ENCODE assay signal across 12 cellular contexts in genomic region chr1:50047916-50048694, GRCh38. TPM values are rescaled to one million over a fixed set of nuclear protein-coding genes. Genes with fewer than 3 reads are reported as not detected.
DNase-seq lines count a peak whose midpoint lies in the region; ATAC-seq and TF ChIP-seq lines count a peak whose summit lies in the region.
"Had no signal": no experiment of that assay in that cellular context is flagged by ENCODE, and none has a peak within 500 bp of the region (broad histone marks: within the 10 kb centered on the region; RNA-seq: fewer than 3 reads in every experiment).

No MANE protein-coding gene starts in this region.

- CTCF ChIA-PET in activated CD4-positive, alpha-beta memory T cell treated with anti-CD3 and anti-CD28 coated beads for 36 hours (lab: Charles Lee) = no interaction called here
- CTCF ChIA-PET in activated CD4-positive, alpha-beta memory T cell treated with anti-CD3 and anti-CD28 coated beads, Interleukin-2, amount 10 ng/mL, durations not matched to agents 7 days and 5 days (lab: Charles Lee) = no interaction called here

- H3K27me3 ChIP-seq in iPS DF 6.9 (ENCODE audit: control insufficient read depth, insufficient read depth, low read length) = peaks cover 6% of the 10 kb centered on the region; the same call in 1 of the 2 replicates
- H3K27me3 ChIP-seq: ovary had no signal

- H3K36me3 Mint-ChIP-seq in activated CD4-positive, alpha-beta memory T cell treated with anti-CD3 and anti-CD28 coated beads for 36 hours = no peaks in the 10 kb centered on the region
- H3K36me3 Mint-ChIP-seq in activated CD4-positive, alpha-beta memory T cell treated with anti-CD3 and anti-CD28 coated beads, Interleukin-2, amount 10 ng/mL, durations not matched to agents 7 days and 5 days (ENCODE audit: low read depth) = no peaks in the 10 kb centered on the region

- no peak overlapping the region for H3K27ac Mint-ChIP-seq in activated CD4-positive, alpha-beta memory T cell treated with anti-CD3 and anti-CD28 coated beads for 36 hours
- H3K27ac Mint-ChIP-seq in activated CD4-positive, alpha-beta memory T cell treated with anti-CD3 and anti-CD28 coated beads, Interleukin-2, amount 10 ng/mL, durations not matched to agents 7 days and 5 days = no peak overlapping the region
- H3K27ac Mint-ChIP-seq in stimulated activated naive CD8-positive, alpha-beta T cell treated with anti-CD3 and anti-CD28 coated beads, Interleukin-15, amount 100 ng/mL, for 72 hours = no peak overlapping the region

- no peaks in the 10 kb centered on the region for H3K4me1 Mint-ChIP-seq in activated CD4-positive, alpha-beta memory T cell treated with anti-CD3 and anti-CD28 coated beads for 36 hours (ENCODE audit: low read depth)
- no peaks in the 10 kb centered on the region for H3K4me1 Mint-ChIP-seq in activated CD4-positive, alpha-beta memory T cell treated with anti-CD3 and anti-CD28 coated beads, Interleukin-2, amount 10 ng/mL, durations not matched to agents 7 days and 5 days
- H3K4me1 Mint-ChIP-seq in stimulated activated naive CD8-positive, alpha-beta T cell treated with anti-CD3 and anti-CD28 coated beads, Interleukin-15, amount 100 ng/mL, for 72 hours = no peaks in the 10 kb centered on the region

- peaks cover 21% of the 10 kb centered on the region for H3K27me3 Mint-ChIP-seq in activated CD4-positive, alpha-beta memory T cell treated with anti-CD3 and anti-CD28 coated beads for 36 hours
- peaks cover 13% of the 10 kb centered on the region for H3K27me3 Mint-ChIP-seq in activated CD4-positive, alpha-beta memory T cell treated with anti-CD3 and anti-CD28 coated beads, Interleukin-2, amount 10 ng/mL, durations not matched to agents 7 days and 5 days
- peaks cover 39% of the 10 kb centered on the region for H3K27me3 Mint-ChIP-seq in stimulated activated naive CD8-positive, alpha-beta T cell treated with anti-CD3 and anti-CD28 coated beads, Interleukin-15, amount 100 ng/mL, for 72 hours

- H3K4me3 ChIP-seq in astrocyte of the cerebellum (ENCODE audit: low read depth, low read length) = peak overlapping the region; percentile 34
- H3K4me3 ChIP-seq in iPS DF 6.9 (ENCODE audit: low read length) = peak overlapping the region; percentile 11; the same call in 1 of the 2 replicates
- H3K4me3 ChIP-seq: ovary had no signal

- WGBS in iPS DF 6.9 (ENCODE audit: insufficient coverage, insufficient read length) = no CpG with 5 or more reads among the region's 72 CpGs

- H3K4me1 ChIP-seq in iPS DF 6.9 (ENCODE audit: control insufficient read depth, insufficient read depth, low read length) = peaks cover 1% of the 10 kb centered on the region

- ATAC-seq in stimulated activated naive CD8-positive, alpha-beta T cell treated with anti-CD3 and anti-CD28 coated beads, Interleukin-15, amount 100 ng/mL, for 72 hours = peak; percentile 46
- ATAC-seq in GM18519 (IDR thresholded peaks at IDR 0.05; ENCODE audit: low FRiP score, unreplicated experiment) = no peak

- in situ Hi-C loops in astrocyte of the cerebellum (cut with HindIII; ENCODE audit: low sequenced_read_pairs) = no loop called here

- H3K4me3 Mint-ChIP-seq in activated CD4-positive, alpha-beta memory T cell treated with anti-CD3 and anti-CD28 coated beads for 36 hours = no peak overlapping the region
- H3K4me3 Mint-ChIP-seq in activated CD4-positive, alpha-beta memory T cell treated with anti-CD3 and anti-CD28 coated beads, Interleukin-2, amount 10 ng/mL, durations not matched to agents 7 days and 5 days = no peak overlapping the region
- H3K4me3 Mint-ChIP-seq in stimulated activated naive CD8-positive, alpha-beta T cell treated with anti-CD3 and anti-CD28 coated beads, Interleukin-15, amount 100 ng/mL, for 72 hours = peak overlapping the region in 1 of 2 donors; percentile 41

- intact Hi-C loops in activated CD4-positive, alpha-beta memory T cell treated with anti-CD3 and anti-CD28 coated beads for 36 hours (cut with micrococcal nuclease) = no loop called here

- no peak overlapping the region for H3K27ac ChIP-seq in iPS DF 6.9 (ENCODE audit: low read length)
- H3K27ac ChIP-seq: ovary had no signal

- no peaks in the 10 kb centered on the region for H3K9me3 Mint-ChIP-seq in activated CD4-positive, alpha-beta memory T cell treated with anti-CD3 and anti-CD28 coated beads for 36 hours
- no peaks in the 10 kb centered on the region for H3K9me3 Mint-ChIP-seq in activated CD4-positive, alpha-beta memory T cell treated with anti-CD3 and anti-CD28 coated beads, Interleukin-2, amount 10 ng/mL, durations not matched to agents 7 days and 5 days
- H3K9me3 Mint-ChIP-seq in stimulated activated naive CD8-positive, alpha-beta T cell treated with anti-CD3 and anti-CD28 coated beads, Interleukin-15, amount 100 ng/mL, for 72 hours = no peaks in the 10 kb centered on the region

- POLR2A ChIA-PET in activated CD4-positive, alpha-beta memory T cell treated with anti-CD3 and anti-CD28 coated beads for 36 hours (lab: Charles Lee) = no interaction called here
- POLR2A ChIA-PET in activated CD4-positive, alpha-beta memory T cell treated with anti-CD3 and anti-CD28 coated beads, Interleukin-2, amount 10 ng/mL, durations not matched to agents 7 days and 5 days (lab: Charles Lee) = no interaction called here

- H3K9me3 ChIP-seq in iPS DF 6.9 (ENCODE audit: control insufficient read depth, insufficient read depth, low read length) = no peaks in the 10 kb centered on the region

- no peaks in the 10 kb centered on the region for H3K36me3 ChIP-seq in iPS DF 6.9 (ENCODE audit: control insufficient read depth, insufficient read depth, low read length)
- H3K36me3 ChIP-seq: ovary had no signal

- TF ChIP-seq CTCF in astrocyte of the cerebellum (IDR thresholded peaks at IDR 0.05; ENCODE audit: low read depth, low read length, missing control alignments) = peak; percentile 51

- DNase-seq in activated CD4-positive, alpha-beta memory T cell treated with anti-CD3 and anti-CD28 coated beads for 36 hours = peak; percentile 23
- no peak for DNase-seq in activated CD4-positive, alpha-beta memory T cell treated with anti-CD3 and anti-CD28 coated beads, Interleukin-2, amount 10 ng/mL, durations not matched to agents 7 days and 5 days
- no peak for DNase-seq in astrocyte of the cerebellum (ENCODE audit: low read depth)
- DNase-seq in iPS DF 6.9 (ENCODE audit: low read depth, low spot score) = peak; percentile 54
- no peak for DNase-seq in stimulated activated naive CD8-positive, alpha-beta T cell treated with anti-CD3 and anti-CD28 coated beads, Interleukin-15, amount 100 ng/mL, for 72 hours
- no peak for DNase-seq in hepatic stellate cell (ENCODE audit: low spot score)
- DNase-seq in LoVo (ENCODE audit: low spot score) = no peak
- DNase-seq: activated effector memory CD4-positive, alpha-beta T cell treated with Interleukin-2 at 50 U/mL for 16 hours; foreskin fibroblast; ovary had no signal

RNA-seq across cellular contexts. Expression of gene AGBL4, which starts 24.4 kb away (rescaled TPM):
- not detected for total RNA-seq in activated CD4-positive, alpha-beta memory T cell treated with anti-CD3 and anti-CD28 coated beads for 36 hours
- not detected for total RNA-seq in activated CD4-positive, alpha-beta memory T cell treated with anti-CD3 and anti-CD28 coated beads, Interleukin-2, amount 10 ng/mL, durations not matched to agents 7 days and 5 days
- total RNA-seq: M059J had no signal

Comparison
In these comparisons a context has a peak if more than half of its experiments do, and no peak if none do; other contexts are left out.
1. DNase-seq: peak in activated CD4-positive, alpha-beta memory T cell treated with anti-CD3 and anti-CD28 coated beads for 36 hours (single experiment) and iPS DF 6.9 (single experiment); none in activated CD4-positive, alpha-beta memory T cell treated with anti-CD3 and anti-CD28 coated beads, Interleukin-2, amount 10 ng/mL, durations not matched to agents 7 days and 5 days (single experiment), astrocyte of the cerebellum (single experiment), stimulated activated naive CD8-positive, alpha-beta T cell treated with anti-CD3 and anti-CD28 coated beads, Interleukin-15, amount 100 ng/mL, for 72 hours (0 of 2), hepatic stellate cell (single experiment) and LoVo (single experiment).